Comparison of ENCODE assay signal across 8 cellular contexts in genomic region chrX:74614193-74614909, GRCh38. TPM values are rescaled to one million over a fixed set of nuclear protein-coding genes. Genes with fewer than 3 reads are reported as not detected.
DNase-seq lines count a peak whose midpoint lies in the region; ATAC-seq lines count a peak whose summit lies in the region.

Gene RLIM, minus strand, starts transcription at chrX:74614624. Its CDS starts 18,647 bp downstream, at chrX:74595977.

- peak within 1 kb of the TSS; percentile 98 to 100 for H3K27ac Mint-ChIP-seq in activated naive CD4-positive, alpha-beta T cell treated with anti-CD3 and anti-CD28 coated beads, Interleukin-2, amount 50 U/mL, for 72 hours

- H3K9me3 Mint-ChIP-seq in activated naive CD4-positive, alpha-beta T cell treated with anti-CD3 and anti-CD28 coated beads, Interleukin-2, amount 50 U/mL, for 72 hours, result no peaks in the 10 kb centered on the region

- H3K27ac ChIP-seq in temporal lobe (ENCODE audit: low read depth, low read length), result peak within 1 kb of the TSS; percentile 85

- peaks cover 6 to 10% of the 10 kb centered on the region in 2 donors for H3K36me3 Mint-ChIP-seq in activated naive CD4-positive, alpha-beta T cell treated with anti-CD3 and anti-CD28 coated beads, Interleukin-2, amount 50 U/mL, for 72 hours

- DNase-seq in NCI-H1092 treated with DMSO at 0.1 percent for 48 hours (lab: John Stamatoyannopoulos, UW) (peak; percentile 97), SKM-1 (lab: John Stamatoyannopoulos, UW; ENCODE audit: unreplicated experiment) (peak; percentile 75), glomerular endothelial cell (ENCODE audit: extremely low read depth, low read depth, low spot score) (peak; percentile 61), occipital lobe (lab: John Stamatoyannopoulos, UW) (peak; percentile 86)
- peak; percentile 77 to 93 for DNase-seq in activated naive CD4-positive, alpha-beta T cell treated with anti-CD3 and anti-CD28 coated beads, Interleukin-2, amount 50 U/mL, for 72 hours (ENCODE audit: low spot score in 2 of 2)

- H3K4me3 ChIP-seq in GM08714 (ENCODE audit: low read length), result peak within 1 kb of the TSS; percentile 90

- ATAC-seq in HG02610 (IDR thresholded peaks at IDR 0.05; ENCODE audit: unreplicated experiment), result peak; percentile 97
- peak; percentile 95 to 97 for ATAC-seq in activated naive CD4-positive, alpha-beta T cell treated with anti-CD3 and anti-CD28 coated beads, Interleukin-2, amount 50 U/mL, for 72 hours

RNA-seq across cellular contexts. Expression of gene RLIM, which starts in this region (rescaled TPM):
- 10 to 100 TPM; 36.3 to 58.6 TPM for total RNA-seq in activated naive CD4-positive, alpha-beta T cell treated with anti-CD3 and anti-CD28 coated beads, Interleukin-2, amount 50 U/mL, for 72 hours
- total RNA-seq in glomerular endothelial cell, result 29.9 and 31.9 TPM in 2 replicates
- total RNA-seq in occipital lobe, result 128 TPM
- total RNA-seq in temporal lobe, result 81.9 TPM

Comparison
In these comparisons a context has a peak if more than half of its experiments do, and no peak if none do; other contexts are left out.
1. Peak in every context shown above with its lines: DNase-seq, ATAC-seq, H3K4me3 ChIP-seq and H3K27ac ChIP-seq.